Comparison of ENCODE assay signal across 17 cellular contexts in genomic region chr14:51058382-51058781, GRCh38. TPM values are rescaled to one million over a fixed set of nuclear protein-coding genes. Genes with fewer than 3 reads are reported as not detected.
"Had no signal": no experiment of that assay in that cellular context is flagged by ENCODE, and none has a peak within 500 bp of the region (broad histone marks: within the 10 kb centered on the region; RNA-seq: fewer than 3 reads in every experiment).

No MANE protein-coding gene starts in this region.

- H3K4me3 ChIP-seq: SJSA1, SK-N-MC had no signal

- DNase-seq: KBM-7, MV-4-11, NCI-H1048, NCI-H1105, NCI-H146, NCI-H1694 treated with DMSO at 0.1 percent for 48 hours, NCI-H1930, NCI-H2081, NCI-H2107, NCI-H2227 treated with DMSO at 0.1 percent for 48 hours, NCI-H524, Right ventricle myocardium superior, RPMI8226, SIG-M5 had no signal

- H3K9me3 ChIP-seq: SJSA1 had no signal

- H3K36me3 ChIP-seq: SJSA1 had no signal

- H3K27ac ChIP-seq: SJSA1, SK-N-MC had no signal

- H3K4me1 ChIP-seq: SJSA1 had no signal

RNA-seq across cellular contexts. Expression of gene TRIM9, which starts 36.5 kb away (rescaled TPM):
- total RNA-seq: HT-29, SJSA1 had no signal
